14 cellular contexts compared by ENCODE assay signal in genomic region chr1:74824497-74825107, GRCh38.
DNase-seq lines count a peak whose midpoint lies in the region; ATAC-seq and TF ChIP-seq lines count a peak whose summit lies in the region.
"Had no signal": no experiment of that assay in that cellular context is flagged by ENCODE, and none has a peak within 500 bp of the region (broad histone marks: within the 10 kb centered on the region; RNA-seq: fewer than 3 reads in every experiment).

No MANE protein-coding gene starts in this region.

- DNase-seq in AG20443 (ENCODE audit: low spot score) (no peak), testis (no peak), NCI-H774 (lab: John Stamatoyannopoulos, UW) (no peak)
- DNase-seq: activated CD8-positive, alpha-beta memory T cell treated with anti-CD3 and anti-CD28 coated beads, Interleukin-2, amount 50 U/mL, for 4 hours; caudate nucleus; NK-92 treated with Interleukin-12 subunit alpha and Interleukin-12 subunit beta, amount 100 ng/mL, for 24 hours; stimulated activated CD4-positive, alpha-beta T cell treated with anti-CD3 and anti-CD28 coated beads, Interleukin-4, amount 100 ng/mL, for 24 hours; WERI-Rb-1 had no signal

- H3K27ac ChIP-seq in testis, result no peak overlapping the region
- H3K27ac ChIP-seq: epithelial cell of prostate, WERI-Rb-1 had no signal

- no peaks in the 10 kb centered on the region for H3K27me3 ChIP-seq in testis

- H3K4me1 ChIP-seq in testis, result no peaks in the 10 kb centered on the region

- H3K4me3 ChIP-seq in testis, result no peak overlapping the region

- no peaks in the 10 kb centered on the region for H3K9me3 ChIP-seq in testis

- TF ChIP-seq POLR2A in testis (IDR thresholded peaks at IDR 0.05), result no peak

- 92 to 94% methylated on average over 4 of the region's 4 CpGs for WGBS in testis, 2 donors

- no peak for TF ChIP-seq CTCF in testis (IDR thresholded peaks at IDR 0.05)

- H3K36me3 ChIP-seq in testis (ENCODE audit: low read depth, missing control alignments), result no peaks in the 10 kb centered on the region
- H3K36me3 ChIP-seq: WERI-Rb-1 had no signal

- intact Hi-C loops in testis (cut with DNase I; ENCODE audit: low total_unique reads), result no loop called here

- peak; percentile 97 for ATAC-seq in GM18511 (IDR thresholded peaks at IDR 0.05; ENCODE audit: unreplicated experiment)
- peak; percentile 89 for ATAC-seq in GM19468 (IDR thresholded peaks at IDR 0.05; ENCODE audit: extremely low read depth, unreplicated experiment)
- peak; percentile 63 for ATAC-seq in HG02840 (IDR thresholded peaks at IDR 0.05; ENCODE audit: low FRiP score, unreplicated experiment)
- peak; percentile 95 for ATAC-seq in HG03439 (IDR thresholded peaks at IDR 0.05; ENCODE audit: unreplicated experiment)
- no peak for ATAC-seq in SK-N-SH treated with all-trans-retinoic acid at 6 μM for 48 hours

TF ChIP-seq in SK-N-SH treated with all-trans-retinoic acid at 6 μM for 48 hours, 23 proteins besides CTCF, POLR2A, EP300 and RAD21:
- no peak for TF ChIP-seq ZNF70 (CRISPR knock-in tag; IDR thresholded peaks at IDR 0.05)
- no peak for TF ChIP-seq BACH2 (CRISPR knock-in tag; IDR thresholded peaks at IDR 0.05; ENCODE audit: borderline replicate concordance)
- TF ChIP-seq PATZ1 (CRISPR knock-in tag; IDR thresholded peaks at IDR 0.05; ENCODE audit: borderline replicate concordance), result no peak
- TF ChIP-seq ZC3H10 (CRISPR knock-in tag; IDR thresholded peaks at IDR 0.05), result no peak
- no peak for TF ChIP-seq ZFP3 (CRISPR knock-in tag; IDR thresholded peaks at IDR 0.05)
- TF ChIP-seq TCF4 (CRISPR knock-in tag; IDR thresholded peaks at IDR 0.05; ENCODE audit: borderline replicate concordance), result no peak
- no peak for TF ChIP-seq SNAI2 (CRISPR knock-in tag; IDR thresholded peaks at IDR 0.05)
- TF ChIP-seq CREB5 (CRISPR knock-in tag; IDR thresholded peaks at IDR 0.05; ENCODE audit: low read depth), result no peak
- TF ChIP-seq TOX (CRISPR knock-in tag; IDR thresholded peaks at IDR 0.05; ENCODE audit: borderline replicate concordance), result no peak
- no peak for TF ChIP-seq CSDC2 (CRISPR knock-in tag; IDR thresholded peaks at IDR 0.05)
- no peak for TF ChIP-seq CSRNP3 (CRISPR knock-in tag; IDR thresholded peaks at IDR 0.05)
